In genomic region chr16:79026117-79026516, GRCh38 we compare ENCODE assay signal across 28 cellular contexts.
"Had no signal": no experiment of that assay in that cellular context is flagged by ENCODE, and none has a peak within 500 bp of the region (broad histone marks: within the 10 kb centered on the region; RNA-seq: fewer than 3 reads in every experiment).

No MANE protein-coding gene starts in this region.

- H3K27me3 Mint-ChIP-seq: naive thymus-derived CD4-positive, alpha-beta T cell; natural killer cell treated with Interleukin-12 subunit alpha and Interleukin-12 subunit beta and Interleukin-15 and Interleukin-18, amount 100 ng/mL, for 72 hours; stimulated activated naive B cell treated with anti-CD40 and anti-IgM and Interleukin-4, amounts not matched to agents 10 μg/mL and 1 μg/mL and 100 μg/mL, for 72 hours had no signal

- H3K27ac ChIP-seq: left ventricle myocardium inferior, ovary, prostate gland, sigmoid colon, stomach, testis, thyroid gland, transverse colon, upper lobe of left lung, vagina had no signal

- ATAC-seq: left colon; mucosa of descending colon; naive thymus-derived CD4-positive, alpha-beta T cell; natural killer cell treated with Interleukin-12 subunit alpha and Interleukin-12 subunit beta and Interleukin-15 and Interleukin-18, amount 100 ng/mL, for 72 hours; right cardiac atrium; stimulated activated naive B cell treated with anti-CD40 and anti-IgM and Interleukin-4, amounts not matched to agents 10 μg/mL and 1 μg/mL and 100 μg/mL, for 72 hours; stimulated activated naive CD8-positive, alpha-beta T cell treated with anti-CD3 and anti-CD28 coated beads, Interleukin-15, Interleukin-2, amounts not matched to agents 100 U/mL and 50 U/mL, for 24 hours had no signal

- H3K9me3 ChIP-seq: left ventricle myocardium inferior, mucosa of descending colon, ovary, prostate gland, sigmoid colon, stomach, testis, thyroid gland, transverse colon, upper lobe of left lung, vagina had no signal

- H3K4me1 Mint-ChIP-seq: immature natural killer cell; stimulated activated naive B cell treated with anti-CD40 and anti-IgM and Interleukin-4, amounts not matched to agents 10 μg/mL and 1 μg/mL and 100 μg/mL, for 72 hours had no signal

- H3K27ac Mint-ChIP-seq: immature natural killer cell; naive thymus-derived CD4-positive, alpha-beta T cell; natural killer cell treated with Interleukin-12 subunit alpha and Interleukin-12 subunit beta and Interleukin-15 and Interleukin-18, amount 100 ng/mL, for 72 hours; stimulated activated naive B cell treated with anti-CD40 and anti-IgM and Interleukin-4, amounts not matched to agents 10 μg/mL and 1 μg/mL and 100 μg/mL, for 72 hours had no signal

- FAIRE-seq: islet of Langerhans, kidney had no signal

- H3K36me3 Mint-ChIP-seq: natural killer cell treated with Interleukin-12 subunit alpha and Interleukin-12 subunit beta and Interleukin-15 and Interleukin-18, amount 100 ng/mL, for 72 hours had no signal

- H3K4me3 ChIP-seq: left ventricle myocardium inferior, lung, mucosa of descending colon, ovary, prostate gland, sigmoid colon, smooth muscle cell, stomach, testis, thyroid gland, transverse colon, upper lobe of left lung, vagina had no signal

- H3K4me1 ChIP-seq: left ventricle myocardium inferior, prostate gland, sigmoid colon, testis, thyroid gland, transverse colon, upper lobe of left lung, vagina had no signal

- DNase-seq: hypothalamus; immature natural killer cell; kidney; left colon; left ventricle myocardium inferior; mesendoderm; midbrain; mucosa of descending colon; naive thymus-derived CD4-positive, alpha-beta T cell; ovary; retina; right cardiac atrium; sigmoid colon; stimulated activated CD4-positive, alpha-beta T cell treated with anti-CD3 and anti-CD28 coated beads, Interleukin-1b, Interleukin-23, amount 100 ng/mL, for 48 hours; stimulated activated CD4-positive, alpha-beta T cell treated with anti-CD3 and anti-CD28 coated beads, Interleukin-2, amount 100 ng/mL, for 48 hours; stimulated activated naive B cell treated with anti-CD40 and anti-IgM and Interleukin-4, amounts not matched to agents 10 μg/mL and 1 μg/mL and 100 μg/mL, for 72 hours; stimulated activated naive CD8-positive, alpha-beta T cell treated with anti-CD3 and anti-CD28 coated beads, Interleukin-15, Interleukin-2, amounts not matched to agents 100 U/mL and 50 U/mL, for 24 hours; stomach; testis; thyroid gland; transverse colon; upper lobe of left lung had no signal

- H3K27me3 ChIP-seq: ovary, sigmoid colon, stomach, testis, thyroid gland, transverse colon, upper lobe of left lung, vagina had no signal

- H3K36me3 ChIP-seq: left ventricle myocardium inferior, ovary, prostate gland, sigmoid colon, stomach, thyroid gland, transverse colon, upper lobe of left lung, vagina had no signal

- H3K4me3 Mint-ChIP-seq: immature natural killer cell; naive thymus-derived CD4-positive, alpha-beta T cell; natural killer cell treated with Interleukin-12 subunit alpha and Interleukin-12 subunit beta and Interleukin-15 and Interleukin-18, amount 100 ng/mL, for 72 hours; stimulated activated naive B cell treated with anti-CD40 and anti-IgM and Interleukin-4, amounts not matched to agents 10 μg/mL and 1 μg/mL and 100 μg/mL, for 72 hours had no signal

- H3K9me3 Mint-ChIP-seq: immature natural killer cell; natural killer cell treated with Interleukin-12 subunit alpha and Interleukin-12 subunit beta and Interleukin-15 and Interleukin-18, amount 100 ng/mL, for 72 hours had no signal
